15 cellular contexts compared by ENCODE assay signal in the genomic region with DNA sequence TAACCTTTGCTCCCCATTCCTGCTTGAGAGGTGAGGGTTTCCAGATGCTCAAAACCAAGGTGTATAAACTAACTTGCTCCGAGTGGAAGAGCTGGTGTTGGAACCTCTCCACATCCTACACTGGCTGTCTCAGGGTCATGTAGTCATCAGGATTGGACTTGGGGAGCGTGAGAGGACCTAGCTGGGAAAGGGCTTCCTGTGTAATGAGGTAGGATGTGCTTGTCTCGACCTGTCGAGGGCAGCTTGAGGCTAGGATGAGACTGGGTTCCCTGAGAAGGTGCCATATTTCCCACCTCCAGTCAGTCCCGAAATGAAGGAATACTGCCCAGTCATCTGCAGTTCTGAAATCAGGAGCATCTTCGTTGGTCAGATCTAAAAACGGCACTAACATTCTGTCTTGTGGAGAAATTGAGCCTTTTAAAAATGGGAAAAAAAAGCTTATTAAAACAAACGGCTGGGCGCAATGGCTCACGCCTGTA. TPM values are rescaled to one million over a fixed set of nuclear protein-coding genes. Genes with fewer than 3 reads are reported as not detected.
DNase-seq lines count a peak whose midpoint lies in the region; FAIRE-seq lines count a peak whose summit lies in the region.
"Had no signal": no experiment of that assay in that cellular context is flagged by ENCODE, and none has a peak within 500 bp of the region (broad histone marks: within the 10 kb centered on the region; RNA-seq: fewer than 3 reads in every experiment).

No MANE protein-coding gene starts in this region.

- FAIRE-seq in urothelium cell line (lab: Jason Lieb, UNC), result no peak
- FAIRE-seq: frontal cortex, RCC 7860 had no signal

- no peaks in the 10 kb centered on the region for H3K27me3 Mint-ChIP-seq in activated naive CD4-positive, alpha-beta T cell treated with anti-CD3 and anti-CD28 coated beads, Interleukin-2, amount 50 U/mL, for 24 hours
- H3K27me3 Mint-ChIP-seq in immature natural killer cell (ENCODE audit: low read depth in 3 of 3), result peaks cover 3 to 9% (median 6%) of the 10 kb centered on the region in 3 donors

- peaks cover 34% of the 10 kb centered on the region for H3K4me1 Mint-ChIP-seq in activated naive CD4-positive, alpha-beta T cell treated with anti-CD3 and anti-CD28 coated beads, Interleukin-2, amount 50 U/mL, for 24 hours
- H3K4me1 Mint-ChIP-seq in immature natural killer cell, result peaks cover 0 to 2% of the 10 kb centered on the region in 2 donors

- peaks cover 11% of the 10 kb centered on the region for H3K36me3 Mint-ChIP-seq in activated naive CD4-positive, alpha-beta T cell treated with anti-CD3 and anti-CD28 coated beads, Interleukin-2, amount 50 U/mL, for 24 hours
- H3K36me3 Mint-ChIP-seq in immature natural killer cell, result no peaks in the 10 kb centered on the region

- H3K9me3 Mint-ChIP-seq in activated naive CD4-positive, alpha-beta T cell treated with anti-CD3 and anti-CD28 coated beads, Interleukin-2, amount 50 U/mL, for 24 hours, result no peaks in the 10 kb centered on the region
- H3K9me3 Mint-ChIP-seq in immature natural killer cell, result peaks cover 0 to 2% (median 0%) of the 10 kb centered on the region in 6 donors

- H3K4me3 Mint-ChIP-seq in activated naive CD4-positive, alpha-beta T cell treated with anti-CD3 and anti-CD28 coated beads, Interleukin-2, amount 50 U/mL, for 24 hours, result peak overlapping the region; percentile 78
- H3K4me3 Mint-ChIP-seq in immature natural killer cell, result peak overlapping the region; percentile 50 to 63 (median 57)

- H3K27ac Mint-ChIP-seq in activated naive CD4-positive, alpha-beta T cell treated with anti-CD3 and anti-CD28 coated beads, Interleukin-2, amount 50 U/mL, for 24 hours, result peak overlapping the region; percentile 80
- peak overlapping the region in 1 of 6 donors; percentile 28 for H3K27ac Mint-ChIP-seq in immature natural killer cell

- no peak for DNase-seq in activated naive CD4-positive, alpha-beta T cell treated with Interleukin-2 at 50 U/mL for 16 hours
- peak; percentile 47 for DNase-seq in activated CD8-positive, alpha-beta memory T cell treated with anti-CD3 and anti-CD28 coated beads, Interleukin-2, amount 50 U/mL, for 48 hours
- DNase-seq in immature natural killer cell, result no peak
- peak; percentile 6 for DNase-seq in urothelium cell line (ENCODE audit: low spot score)
- DNase-seq in mesenteric fat pad (ENCODE audit: low spot score), result no peak
- DNase-seq in NCI-H1092 treated with DMSO at 0.1 percent for 48 hours (lab: John Stamatoyannopoulos, UW), result no peak
- no peak for DNase-seq in kidney glomerular epithelial cell (lab: John Stamatoyannopoulos, UW)
- DNase-seq: DMS53, Karpas-422, NCI-H187 treated with DMSO at 0.1 percent for 48 hours, NCI-H748 treated with DMSO at 0.1 percent for 48 hours, upper lobe of right lung had no signal

RNA-seq across cellular contexts. Expression of gene CCNI2, which starts 1.3 kb away (rescaled TPM):
- polyA plus RNA-seq in immature natural killer cell, result 1 to 10 TPM in 1 of 3 donors, under 1 TPM in 1, not detected in 1; 0.13 to 1.3 TPM
- total RNA-seq in mesenteric fat pad, result not detected

RNA-seq across cellular contexts. Expression of gene KIF3A, which starts 11.2 kb away (rescaled TPM):
- polyA plus RNA-seq in immature natural killer cell, result 10 to 100 TPM in 1 of 3 donors, 1 to 10 TPM in 2; 7.4 to 13.5 (median 8.2) TPM
- 5.2 TPM for total RNA-seq in mesenteric fat pad

RNA-seq across cellular contexts. Expression of gene SEPTIN8, which starts 28.5 kb away (rescaled TPM):
- polyA plus RNA-seq in immature natural killer cell, result 1 to 10 TPM in 2 of 3 donors, under 1 TPM in 1; 0.79 to 1.3 (median 1.2) TPM
- 33.4 TPM for total RNA-seq in mesenteric fat pad

Comparison
In these comparisons a context has a peak if more than half of its experiments do, and no peak if none do; other contexts are left out.
1. DNase-seq: peak in activated CD8-positive, alpha-beta memory T cell treated with anti-CD3 and anti-CD28 coated beads, Interleukin-2, amount 50 U/mL, for 48 hours (single experiment) and urothelium cell line (single experiment); none in activated naive CD4-positive, alpha-beta T cell treated with Interleukin-2 at 50 U/mL for 16 hours (single experiment), immature natural killer cell (0 of 3), mesenteric fat pad (single experiment), NCI-H1092 treated with DMSO at 0.1 percent for 48 hours (single experiment) and kidney glomerular epithelial cell (single experiment).